10 cellular contexts compared by ENCODE assay signal in genomic region chr6:5695260-5696245, GRCh38.
DNase-seq lines count a peak whose midpoint lies in the region; ATAC-seq and TF ChIP-seq lines count a peak whose summit lies in the region.
"Had no signal": no experiment of that assay in that cellular context is flagged by ENCODE, and none has a peak within 500 bp of the region (broad histone marks: within the 10 kb centered on the region; RNA-seq: fewer than 3 reads in every experiment).

No MANE protein-coding gene starts in this region.

- H3K9me3 Mint-ChIP-seq in activated CD4-positive, alpha-beta T cell treated with anti-CD3 and anti-CD28 coated beads, Interleukin-2, amount 10 ng/mL, durations not matched to agents 24 days and 14 days = peaks cover 4% of the 10 kb centered on the region
- no peaks in the 10 kb centered on the region for H3K9me3 Mint-ChIP-seq in activated T-cell treated with anti-CD3 and anti-CD28 coated beads, Interleukin-2, amount 50 U/mL, for 24 hours

- intact Hi-C loops in heart left ventricle (cut with DNase I) (no loop called here), cardiac septum (cut with DNase I) (no loop called here), upper lobe of right lung (cut with DNase I) (no loop called here)
- intact Hi-C loops in activated CD4-positive, alpha-beta T cell treated with anti-CD3 and anti-CD28 coated beads, Interleukin-2, amount 10 ng/mL, durations not matched to agents 24 days and 14 days (cut with micrococcal nuclease) = no loop called here

- TF ChIP-seq POLR2A in heart left ventricle (IDR thresholded peaks at IDR 0.05) = no peak

- H3K27ac ChIP-seq in heart left ventricle (peak overlapping the region in 1 of 12 donors; percentile 71), upper lobe of right lung (peak overlapping the region; percentile 45)

- no peak for DNase-seq in heart left ventricle
- DNase-seq in cardiac septum (ENCODE audit: low spot score) = no peak
- peak; percentile 40 for DNase-seq in hepatic stellate cell (ENCODE audit: low spot score)
- DNase-seq in upper lobe of right lung = no peak
- DNase-seq in NCI-H2171 treated with DMSO at 0.1 percent for 48 hours (lab: John Stamatoyannopoulos, UW) = no peak
- DNase-seq in activated CD4-positive, alpha-beta T cell treated with anti-CD3 and anti-CD28 coated beads, Interleukin-2, amount 10 ng/mL, durations not matched to agents 24 days and 14 days = no peak
- no peak for DNase-seq in activated T-cell treated with anti-CD3 and anti-CD28 coated beads, Interleukin-2, amount 50 U/mL, for 24 hours
- DNase-seq: dorsolateral prefrontal cortex, natural killer cell had no signal

- WGBS in heart left ventricle, 4 donors = 76 to 79% (median 78%) methylated on average over 12 of the region's 12 CpGs

- H3K4me3 ChIP-seq in heart left ventricle (no peak overlapping the region), WI38 (ENCODE audit: low read depth, low read length) (peak overlapping the region; percentile 9; the same call in 1 of the 2 replicates), upper lobe of right lung (no peak overlapping the region)
- H3K4me3 ChIP-seq: dorsolateral prefrontal cortex had no signal

- H3K27me3 ChIP-seq in heart left ventricle (no peaks in the 10 kb centered on the region), upper lobe of right lung (no peaks in the 10 kb centered on the region)
- H3K27me3 ChIP-seq: dorsolateral prefrontal cortex had no signal

- H3K4me3 Mint-ChIP-seq in activated CD4-positive, alpha-beta T cell treated with anti-CD3 and anti-CD28 coated beads, Interleukin-2, amount 10 ng/mL, durations not matched to agents 24 days and 14 days = no peak overlapping the region
- H3K4me3 Mint-ChIP-seq in activated T-cell treated with anti-CD3 and anti-CD28 coated beads, Interleukin-2, amount 50 U/mL, for 24 hours = no peak overlapping the region
- H3K4me3 Mint-ChIP-seq: natural killer cell had no signal

- peaks cover 12% of the 10 kb centered on the region for H3K4me1 Mint-ChIP-seq in activated CD4-positive, alpha-beta T cell treated with anti-CD3 and anti-CD28 coated beads, Interleukin-2, amount 10 ng/mL, durations not matched to agents 24 days and 14 days
- peaks cover 18% of the 10 kb centered on the region for H3K4me1 Mint-ChIP-seq in activated T-cell treated with anti-CD3 and anti-CD28 coated beads, Interleukin-2, amount 50 U/mL, for 24 hours (ENCODE audit: low read depth)

- TF ChIP-seq CTCF in heart left ventricle (IDR thresholded peaks at IDR 0.05) (no peak), WI38 (IDR thresholded peaks at IDR 0.05; ENCODE audit: low read depth, low read length) (no peak), upper lobe of right lung (IDR thresholded peaks at IDR 0.05) (no peak)

- ATAC-seq in heart left ventricle (peak in 3 of 4 donors; percentile 36 to 41 (median 38)), upper lobe of right lung (peak; percentile 61)

- H3K4me1 ChIP-seq in heart left ventricle = peaks cover 0 to 41% (median 0%) of the 10 kb centered on the region in 12 donors
- no peaks in the 10 kb centered on the region for H3K4me1 ChIP-seq in upper lobe of right lung

- no peak overlapping the region for H3K27ac Mint-ChIP-seq in activated CD4-positive, alpha-beta T cell treated with anti-CD3 and anti-CD28 coated beads, Interleukin-2, amount 10 ng/mL, durations not matched to agents 24 days and 14 days
- no peak overlapping the region for H3K27ac Mint-ChIP-seq in activated T-cell treated with anti-CD3 and anti-CD28 coated beads, Interleukin-2, amount 50 U/mL, for 24 hours

- no peaks in the 10 kb centered on the region for H3K27me3 Mint-ChIP-seq in activated CD4-positive, alpha-beta T cell treated with anti-CD3 and anti-CD28 coated beads, Interleukin-2, amount 10 ng/mL, durations not matched to agents 24 days and 14 days
- no peaks in the 10 kb centered on the region for H3K27me3 Mint-ChIP-seq in activated T-cell treated with anti-CD3 and anti-CD28 coated beads, Interleukin-2, amount 50 U/mL, for 24 hours

- H3K36me3 ChIP-seq in heart left ventricle (no peaks in the 10 kb centered on the region), upper lobe of right lung (no peaks in the 10 kb centered on the region)

- no peaks in the 10 kb centered on the region for H3K36me3 Mint-ChIP-seq in activated CD4-positive, alpha-beta T cell treated with anti-CD3 and anti-CD28 coated beads, Interleukin-2, amount 10 ng/mL, durations not matched to agents 24 days and 14 days (ENCODE audit: low read depth)
- H3K36me3 Mint-ChIP-seq in activated T-cell treated with anti-CD3 and anti-CD28 coated beads, Interleukin-2, amount 50 U/mL, for 24 hours (ENCODE audit: low read depth) = peaks cover 18% of the 10 kb centered on the region
- H3K36me3 Mint-ChIP-seq: natural killer cell had no signal

- H3K9me3 ChIP-seq in heart left ventricle (peaks cover 0 to 12% (median 1%) of the 10 kb centered on the region in 12 donors), upper lobe of right lung (no peaks in the 10 kb centered on the region)
